Comparison of ENCODE assay signal across 8 cellular contexts in the genomic region with DNA sequence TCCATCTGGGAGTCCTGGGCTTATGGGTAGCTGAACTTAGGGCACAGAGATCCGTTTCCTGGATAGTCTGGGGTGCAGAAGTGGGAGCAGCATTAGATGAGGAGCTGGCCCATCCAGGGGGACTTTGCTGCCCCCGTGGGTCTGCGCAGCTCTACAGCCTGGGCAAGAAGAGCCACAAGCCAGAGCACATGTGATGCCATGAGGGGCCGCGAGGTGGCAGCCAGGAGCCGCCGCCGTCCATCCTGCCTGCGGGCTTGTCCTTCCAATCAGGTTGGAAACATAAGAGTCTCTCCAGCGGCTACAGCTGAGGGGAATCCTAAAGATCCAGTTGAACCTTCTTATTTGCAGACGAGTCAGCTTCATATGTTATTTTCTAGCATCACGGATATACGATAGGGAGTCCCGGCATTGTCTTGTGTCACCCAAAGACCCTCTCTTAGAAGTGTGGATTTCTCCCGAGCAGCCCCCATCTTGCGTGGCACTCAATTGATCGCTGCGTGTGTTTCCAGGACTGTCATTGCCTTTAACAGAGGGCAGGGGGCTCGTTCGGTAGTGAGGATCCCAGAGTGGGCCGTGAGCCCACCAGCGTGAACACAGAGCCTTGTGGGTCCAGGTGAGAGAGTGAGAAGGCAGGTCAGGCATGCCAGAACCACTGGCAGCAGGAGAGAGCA. TPM values are rescaled to one million over a fixed set of nuclear protein-coding genes. Genes with fewer than 3 reads are reported as not detected.
DNase-seq lines count a peak whose midpoint lies in the region; ATAC-seq and TF ChIP-seq lines count a peak whose summit lies in the region.

No MANE protein-coding gene starts in this region.

- H3K27me3 ChIP-seq in right cardiac atrium (ENCODE audit: control insufficient read depth, insufficient read depth) = no peaks in the 10 kb centered on the region
- H3K27me3 ChIP-seq in sigmoid colon = no peaks in the 10 kb centered on the region

- intact Hi-C loops in right cardiac atrium (cut with DNase I) (loop anchor here in 1 of 4 donors (5.0 kb wide), 1 partner anchor 36 kb away; no protein-coding TSS in a partner anchor), sigmoid colon (cut with DNase I) (no loop called here)

- no peak for TF ChIP-seq POLR2A in sigmoid colon (IDR thresholded peaks at IDR 0.05)

- no peak overlapping the region for H3K4me3 ChIP-seq in right cardiac atrium (ENCODE audit: low read length)
- H3K4me3 ChIP-seq in sigmoid colon = no peak overlapping the region

- peaks cover 3% of the 10 kb centered on the region for H3K4me1 ChIP-seq in right cardiac atrium (ENCODE audit: control insufficient read depth, insufficient read depth, low read length)
- H3K4me1 ChIP-seq in sigmoid colon = peaks cover 0 to 15% (median 7%) of the 10 kb centered on the region in 4 donors

- DNase-seq in GDM1 (lab: John Stamatoyannopoulos, UW) = peak; percentile 39
- DNase-seq in NCI-H1092 (lab: John Stamatoyannopoulos, UW) = peak; percentile 51
- DNase-seq in T-helper 1 cell = peak in 4 of 5 donors; percentile 35 to 48 (median 42)
- DNase-seq in anterior cingulate cortex (lab: John Stamatoyannopoulos, UW) = peak in 55 of 58 donors; percentile 9 to 83 (median 45)
- peak; percentile 76 to 91 (median 89) for DNase-seq in right cardiac atrium
- peak; percentile 90 for DNase-seq in sigmoid colon

- peaks cover 0 to 21% (median 2%) of the 10 kb centered on the region in 4 donors for H3K36me3 ChIP-seq in sigmoid colon

- peak; percentile 81 to 97 (median 88) for TF ChIP-seq CTCF in sigmoid colon (IDR thresholded peaks at IDR 0.05)

- ATAC-seq in right cardiac atrium = peak; percentile 61 to 67
- ATAC-seq in GM21526 (IDR thresholded peaks at IDR 0.05; ENCODE audit: low FRiP score, unreplicated experiment) = no peak
- ATAC-seq in GM19397 (IDR thresholded peaks at IDR 0.05; ENCODE audit: unreplicated experiment) = no peak

- no peak for TF ChIP-seq EP300 in sigmoid colon (IDR thresholded peaks at IDR 0.05)

- 19% methylated on average over 22 of the region's 22 CpGs for WGBS in right cardiac atrium
- WGBS in sigmoid colon, 2 donors = 37 to 39% methylated on average over 22 of the region's 22 CpGs

- H3K27ac ChIP-seq in right cardiac atrium (ENCODE audit: low read length) (peak overlapping the region; percentile 58), sigmoid colon (peak overlapping the region; percentile 5 to 49 (median 24))

- H3K9me3 ChIP-seq in right cardiac atrium (ENCODE audit: control insufficient read depth, low read length) = no peaks in the 10 kb centered on the region
- no peaks in the 10 kb centered on the region for H3K9me3 ChIP-seq in sigmoid colon

RNA-seq across cellular contexts. Expression of gene C1QTNF1, which starts 22.0 kb away (rescaled TPM):
- 100 to 1,000 TPM; 232 to 655 (median 355) TPM for total RNA-seq in right cardiac atrium
- 286 TPM for polyA plus RNA-seq in right cardiac atrium
- total RNA-seq in sigmoid colon = 10 to 100 TPM; 14.8 to 31.4 (median 26.2) TPM
- 10 to 100 TPM in 1 of 3 donors, 1 to 10 TPM in 2; 1.4 to 34.6 (median 4.8) TPM for polyA plus RNA-seq in sigmoid colon

RNA-seq across cellular contexts. Expression of gene ENGASE, which starts 28.7 kb away (rescaled TPM):
- 10 to 100 TPM; 35.6 to 48.0 (median 42.3) TPM for total RNA-seq in right cardiac atrium
- polyA plus RNA-seq in right cardiac atrium = 25.4 TPM
- total RNA-seq in sigmoid colon = 10 to 100 TPM; 14.3 to 26.3 (median 14.4) TPM
- polyA plus RNA-seq in sigmoid colon = 10 to 100 TPM in 2 of 3 donors, 1 to 10 TPM in 1; 7.2 to 55.9 (median 10.6) TPM

RNA-seq across cellular contexts. Expression of gene CANT1, which starts 36.4 kb away (rescaled TPM):
- 10 to 100 TPM; 28.1 to 38.8 (median 33.3) TPM for total RNA-seq in right cardiac atrium
- polyA plus RNA-seq in right cardiac atrium = 13.6 TPM
- total RNA-seq in sigmoid colon = 10 to 100 TPM; 11.1 to 19.1 (median 13.4) TPM
- 100 to 1,000 TPM in 1 of 3 donors, 10 to 100 TPM in 2; 51.1 to 132 (median 60.3) TPM for polyA plus RNA-seq in sigmoid colon

Comparison
In these comparisons a context has a peak if more than half of its experiments do, and no peak if none do; other contexts are left out.
1. DNase-seq: peak in every context shown above with its lines; median percentile 90 in sigmoid colon; 89 in right cardiac atrium; 51 in NCI-H1092; 45 in anterior cingulate cortex; 42 in T-helper 1 cell; 39 in GDM1.
2. ATAC-seq: peak in right cardiac atrium (2 of 2); none in GM21526 (single experiment) and GM19397 (single experiment).
3. RNA of gene C1QTNF1, which starts 22.0 kb away (total RNA-seq): 232 to 655 TPM in right cardiac atrium; 14.8 to 31.4 TPM in sigmoid colon; every median in the first group is over 4 times any median in the second.